1 cellular context compared by ENCODE assay signal in genomic region chr14:54754623-54755386, GRCh38.
TF ChIP-seq lines count a peak whose summit lies in the region.

No MANE protein-coding gene starts in this region.

TF ChIP-seq in K562, 482 proteins besides CTCF, POLR2A, EP300 and RAD21 (continued from another document):
- TF ChIP-seq MGA (IDR thresholded peaks at IDR 0.05) (no peak; the same call in 1 of the 2 replicates), MED1 (CRISPR knock-in tag; IDR thresholded peaks at IDR 0.05; ENCODE audit: borderline replicate concordance) (no peak), ZNF239 (CRISPR knock-in tag; IDR thresholded peaks at IDR 0.05) (no peak), HNRNPLL (IDR thresholded peaks at IDR 0.05; ENCODE audit: low read depth, low read length, poor library complexity, severe bottlenecking) (no peak), ZNF764 (CRISPR knock-in tag; IDR thresholded peaks at IDR 0.05; ENCODE audit: low read depth) (no peak), NFE2L1 (tag; IDR thresholded peaks at IDR 0.05; ENCODE audit: borderline replicate concordance, low read depth) (no peak), GTF2A2 (tag; IDR thresholded peaks at IDR 0.05) (no peak), FOXM1 (IDR thresholded peaks at IDR 0.05; ENCODE audit: low read depth) (peak; percentile 92), FOXM1 (CRISPR knock-in tag; IDR thresholded peaks at IDR 0.05; ENCODE audit: low read depth) (no peak), ID3 (CRISPR knock-in tag; IDR thresholded peaks at IDR 0.05) (no peak), ID3 (tag; IDR thresholded peaks at IDR 0.05) (no peak; the same call in 1 of the 2 replicates), IRF2 (CRISPR knock-in tag; IDR thresholded peaks at IDR 0.05) (no peak), ZMIZ1 (IDR thresholded peaks at IDR 0.05; ENCODE audit: low read depth in 2 of 2, low read length in 2 of 2) (peak in 1 of 2 experiments; percentile 91; a peak in 2 of 4 replicates), COPS2 (conservative IDR thresholded peaks at IDR 0.05) (no peak), EWSR1 (IDR thresholded peaks at IDR 0.05; ENCODE audit: borderline replicate concordance, low read depth, partially characterized antibody) (no peak), ZBTB26 (CRISPR knock-in tag; IDR thresholded peaks at IDR 0.05) (no peak), MYBL2 (IDR thresholded peaks at IDR 0.05; ENCODE audit: low read depth) (no peak), MYBL2 (CRISPR knock-in tag; IDR thresholded peaks at IDR 0.05; ENCODE audit: borderline replicate concordance) (no peak), PPARD (CRISPR knock-in tag; IDR thresholded peaks at IDR 0.05) (no peak), SMARCC2 (IDR thresholded peaks at IDR 0.05; ENCODE audit: low read depth) (peak; percentile 96; the same call in 1 of the 2 replicates), HDAC3 (IDR thresholded peaks at IDR 0.05; ENCODE audit: borderline replicate concordance, partially characterized antibody) (peak; percentile 92), PHF21A (IDR thresholded peaks at IDR 0.05; ENCODE audit: borderline replicate concordance, low read depth) (0 out of 2 replicates have a peak, but pooled peaks have one; percentile 45), SRF (CRISPR knock-in tag; IDR thresholded peaks at IDR 0.05) (no peak; a peak in 1 of 4 replicates), PHB2 (IDR thresholded peaks at IDR 0.05; ENCODE audit: low read depth) (peak; percentile 76), ZNF592 (IDR thresholded peaks at IDR 0.05) (peak; percentile 44; the same call in 1 of the 2 replicates)
TF ChIP-seq in K562: peak in this region for 132.
